Comparison of ENCODE assay signal across 1 cellular context in the genomic region with DNA sequence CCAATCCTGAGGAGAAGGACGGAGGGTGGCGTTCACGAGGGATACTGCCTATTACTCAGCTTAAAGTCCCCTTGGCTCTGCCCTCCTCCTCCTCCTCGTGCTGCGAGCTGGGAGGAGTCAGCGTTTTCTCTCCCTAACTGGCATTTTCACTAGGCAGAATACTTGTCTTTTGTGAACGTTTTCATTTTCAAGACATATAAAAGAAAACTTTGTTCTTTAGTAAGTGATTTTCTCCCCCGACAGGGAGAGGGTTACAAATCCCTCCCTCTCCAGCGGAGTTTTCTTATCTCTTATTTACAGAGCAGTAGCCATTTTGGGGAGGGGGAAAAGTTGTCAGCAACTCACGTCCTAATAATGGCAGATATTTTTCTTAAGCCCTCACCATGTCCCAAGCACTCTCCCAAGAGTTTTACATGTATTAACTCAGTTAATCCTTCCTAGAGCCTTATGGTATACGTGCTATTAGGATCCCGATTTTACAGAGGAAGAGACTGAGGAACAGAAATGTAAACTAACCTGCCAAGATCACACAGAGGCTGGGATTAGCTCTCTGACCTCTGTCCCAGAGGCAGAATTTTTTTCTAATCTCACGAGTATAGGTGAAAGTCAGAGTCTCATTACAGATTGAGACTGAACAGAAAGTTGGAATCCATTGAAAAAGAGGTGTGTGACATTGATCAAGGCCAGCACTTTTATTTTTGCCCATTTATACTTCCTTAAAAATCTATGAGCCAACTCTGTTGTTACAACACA.
TF ChIP-seq lines count a peak whose summit lies in the region.

No MANE protein-coding gene starts in this region.

TF ChIP-seq in GM12878, 131 proteins besides CTCF, POLR2A, EP300 and RAD21 (continued from another document and continues in another):
- TF ChIP-seq CEBPB (IDR thresholded peaks at IDR 0.05; ENCODE audit: borderline replicate concordance in 1 of 2, low read depth in 2 of 2, low read length in 2 of 2) (no peak), GATAD2B (conservative IDR thresholded peaks at IDR 0.05; ENCODE audit: low read depth) (0 out of 2 replicates have a peak, but pooled peaks have one; percentile 48), HDAC6 (IDR thresholded peaks at IDR 0.05; ENCODE audit: unreplicated experiment) (no peak), LARP7 (IDR thresholded peaks at IDR 0.05) (no peak), PML (IDR thresholded peaks at IDR 0.05; ENCODE audit: low read length) (no peak), SMAD5 (IDR thresholded peaks at IDR 0.05; ENCODE audit: low read depth) (no peak), SUZ12 (IDR thresholded peaks at IDR 0.05; ENCODE audit: unreplicated experiment) (no peak), TCF3 (IDR thresholded peaks at IDR 0.05; ENCODE audit: borderline replicate concordance, insufficient read depth, low read depth, low read length) (no peak), SMAD1 (IDR thresholded peaks at IDR 0.05; ENCODE audit: low read depth, partially characterized antibody) (no peak), JUNB (IDR thresholded peaks at IDR 0.05) (0 out of 2 replicates have a peak, but pooled peaks have one; percentile 10), MTA3 (IDR thresholded peaks at IDR 0.05; ENCODE audit: borderline replicate concordance, low read length) (no peak), MXI1 (IDR thresholded peaks at IDR 0.05; ENCODE audit: low read depth, low read length) (peak; percentile 77; the same call in 1 of the 2 replicates), NRF1 (conservative IDR thresholded peaks at IDR 0.05; ENCODE audit: low read depth, low read length) (no peak), BCL11A (IDR thresholded peaks at IDR 0.05; ENCODE audit: low read depth, low read length) (no peak), NR2C2 (IDR thresholded peaks at IDR 0.05; ENCODE audit: borderline replicate concordance, control insufficient read depth, insufficient read length, low read depth) (no peak), KLF5 (IDR thresholded peaks at IDR 0.05; ENCODE audit: partially characterized antibody) (peak; percentile 29), CBFB (IDR thresholded peaks at IDR 0.05; ENCODE audit: low read depth) (0 out of 2 replicates have a peak, but pooled peaks have one; percentile 24), TCF7 (IDR thresholded peaks at IDR 0.05; ENCODE audit: borderline replicate concordance) (no peak), EGR1 (IDR thresholded peaks at IDR 0.05; ENCODE audit: borderline replicate concordance in 1 of 2, low read depth in 2 of 2, low read length in 2 of 2) (no peak), ZNF384 (IDR thresholded peaks at IDR 0.05; ENCODE audit: borderline replicate concordance, low read depth, low read length) (no peak), IKZF2 (IDR thresholded peaks at IDR 0.05) (peak; percentile 36 to 42), SRF (IDR thresholded peaks at IDR 0.05; ENCODE audit: low read depth in 2 of 2, low read length in 2 of 2) (no peak), SREBF2 (IDR thresholded peaks at IDR 0.05; ENCODE audit: low read length) (no peak), ZNF24 (IDR thresholded peaks at IDR 0.05) (0 out of 2 replicates have a peak, but pooled peaks have one; percentile 8), KDM1A (IDR thresholded peaks at IDR 0.05; ENCODE audit: borderline replicate concordance) (no peak), CREB1 (IDR thresholded peaks at IDR 0.05; ENCODE audit: low read depth) (no peak), NFIC (IDR thresholded peaks at IDR 0.05; ENCODE audit: low read depth, low read length) (no peak; the same call in 1 of the 2 replicates), BMI1 (IDR thresholded peaks at IDR 0.05; ENCODE audit: borderline replicate concordance) (no peak), TCF12 (IDR thresholded peaks at IDR 0.05; ENCODE audit: low read depth, low read length) (no peak), STAT3 (IDR thresholded peaks at IDR 0.05; ENCODE audit: low read depth, low read length) (no peak), MTA2 (IDR thresholded peaks at IDR 0.05; ENCODE audit: low read depth) (no peak), STAT1 (conservative IDR thresholded peaks at IDR 0.05) (no peak), NR2F1 (conservative IDR thresholded peaks at IDR 0.05) (0 out of 2 replicates have a peak, but pooled peaks have one; percentile 23)
- TF ChIP-seq, protein P1, sequence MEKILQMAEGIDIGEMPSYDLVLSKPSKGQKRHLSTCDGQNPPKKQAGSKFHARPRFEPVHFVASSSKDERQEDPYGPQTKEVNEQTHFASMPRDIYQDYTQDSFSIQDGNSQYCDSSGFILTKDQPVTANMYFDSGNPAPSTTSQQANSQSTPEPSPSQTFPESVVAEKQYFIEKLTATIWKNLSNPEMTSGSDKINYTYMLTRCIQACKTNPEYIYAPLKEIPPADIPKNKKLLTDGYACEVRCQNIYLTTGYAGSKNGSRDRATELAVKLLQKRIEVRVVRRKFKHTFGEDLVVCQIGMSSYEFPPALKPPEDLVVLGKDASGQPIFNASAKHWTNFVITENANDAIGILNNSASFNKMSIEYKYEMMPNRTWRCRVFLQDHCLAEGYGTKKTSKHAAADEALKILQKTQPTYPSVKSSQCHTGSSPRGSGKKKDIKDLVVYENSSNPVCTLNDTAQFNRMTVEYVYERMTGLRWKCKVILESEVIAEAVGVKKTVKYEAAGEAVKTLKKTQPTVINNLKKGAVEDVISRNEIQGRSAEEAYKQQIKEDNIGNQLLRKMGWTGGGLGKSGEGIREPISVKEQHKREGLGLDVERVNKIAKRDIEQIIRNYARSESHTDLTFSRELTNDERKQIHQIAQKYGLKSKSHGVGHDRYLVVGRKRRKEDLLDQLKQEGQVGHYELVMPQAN (conservative IDR thresholded peaks at IDR 0.05) = peak; percentile 60; the same call in 1 of the 2 replicates
- TF ChIP-seq, protein P2, sequence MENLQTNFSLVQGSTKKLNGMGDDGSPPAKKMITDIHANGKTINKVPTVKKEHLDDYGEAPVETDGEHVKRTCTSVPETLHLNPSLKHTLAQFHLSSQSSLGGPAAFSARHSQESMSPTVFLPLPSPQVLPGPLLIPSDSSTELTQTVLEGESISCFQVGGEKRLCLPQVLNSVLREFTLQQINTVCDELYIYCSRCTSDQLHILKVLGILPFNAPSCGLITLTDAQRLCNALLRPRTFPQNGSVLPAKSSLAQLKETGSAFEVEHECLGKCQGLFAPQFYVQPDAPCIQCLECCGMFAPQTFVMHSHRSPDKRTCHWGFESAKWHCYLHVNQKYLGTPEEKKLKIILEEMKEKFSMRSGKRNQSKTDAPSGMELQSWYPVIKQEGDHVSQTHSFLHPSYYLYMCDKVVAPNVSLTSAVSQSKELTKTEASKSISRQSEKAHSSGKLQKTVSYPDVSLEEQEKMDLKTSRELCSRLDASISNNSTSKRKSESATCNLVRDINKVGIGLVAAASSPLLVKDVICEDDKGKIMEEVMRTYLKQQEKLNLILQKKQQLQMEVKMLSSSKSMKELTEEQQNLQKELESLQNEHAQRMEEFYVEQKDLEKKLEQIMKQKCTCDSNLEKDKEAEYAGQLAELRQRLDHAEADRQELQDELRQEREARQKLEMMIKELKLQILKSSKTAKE (IDR thresholded peaks at IDR 0.05; ENCODE audit: low read depth, poor library complexity, severe bottlenecking) = no peak
- TF ChIP-seq, protein P3, sequence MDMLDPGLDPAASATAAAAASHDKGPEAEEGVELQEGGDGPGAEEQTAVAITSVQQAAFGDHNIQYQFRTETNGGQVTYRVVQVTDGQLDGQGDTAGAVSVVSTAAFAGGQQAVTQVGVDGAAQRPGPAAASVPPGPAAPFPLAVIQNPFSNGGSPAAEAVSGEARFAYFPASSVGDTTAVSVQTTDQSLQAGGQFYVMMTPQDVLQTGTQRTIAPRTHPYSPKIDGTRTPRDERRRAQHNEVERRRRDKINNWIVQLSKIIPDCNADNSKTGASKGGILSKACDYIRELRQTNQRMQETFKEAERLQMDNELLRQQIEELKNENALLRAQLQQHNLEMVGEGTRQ (IDR thresholded peaks at IDR 0.05; ENCODE audit: borderline replicate concordance, low read depth, low read length) = no peak
- TF ChIP-seq, protein P4, sequence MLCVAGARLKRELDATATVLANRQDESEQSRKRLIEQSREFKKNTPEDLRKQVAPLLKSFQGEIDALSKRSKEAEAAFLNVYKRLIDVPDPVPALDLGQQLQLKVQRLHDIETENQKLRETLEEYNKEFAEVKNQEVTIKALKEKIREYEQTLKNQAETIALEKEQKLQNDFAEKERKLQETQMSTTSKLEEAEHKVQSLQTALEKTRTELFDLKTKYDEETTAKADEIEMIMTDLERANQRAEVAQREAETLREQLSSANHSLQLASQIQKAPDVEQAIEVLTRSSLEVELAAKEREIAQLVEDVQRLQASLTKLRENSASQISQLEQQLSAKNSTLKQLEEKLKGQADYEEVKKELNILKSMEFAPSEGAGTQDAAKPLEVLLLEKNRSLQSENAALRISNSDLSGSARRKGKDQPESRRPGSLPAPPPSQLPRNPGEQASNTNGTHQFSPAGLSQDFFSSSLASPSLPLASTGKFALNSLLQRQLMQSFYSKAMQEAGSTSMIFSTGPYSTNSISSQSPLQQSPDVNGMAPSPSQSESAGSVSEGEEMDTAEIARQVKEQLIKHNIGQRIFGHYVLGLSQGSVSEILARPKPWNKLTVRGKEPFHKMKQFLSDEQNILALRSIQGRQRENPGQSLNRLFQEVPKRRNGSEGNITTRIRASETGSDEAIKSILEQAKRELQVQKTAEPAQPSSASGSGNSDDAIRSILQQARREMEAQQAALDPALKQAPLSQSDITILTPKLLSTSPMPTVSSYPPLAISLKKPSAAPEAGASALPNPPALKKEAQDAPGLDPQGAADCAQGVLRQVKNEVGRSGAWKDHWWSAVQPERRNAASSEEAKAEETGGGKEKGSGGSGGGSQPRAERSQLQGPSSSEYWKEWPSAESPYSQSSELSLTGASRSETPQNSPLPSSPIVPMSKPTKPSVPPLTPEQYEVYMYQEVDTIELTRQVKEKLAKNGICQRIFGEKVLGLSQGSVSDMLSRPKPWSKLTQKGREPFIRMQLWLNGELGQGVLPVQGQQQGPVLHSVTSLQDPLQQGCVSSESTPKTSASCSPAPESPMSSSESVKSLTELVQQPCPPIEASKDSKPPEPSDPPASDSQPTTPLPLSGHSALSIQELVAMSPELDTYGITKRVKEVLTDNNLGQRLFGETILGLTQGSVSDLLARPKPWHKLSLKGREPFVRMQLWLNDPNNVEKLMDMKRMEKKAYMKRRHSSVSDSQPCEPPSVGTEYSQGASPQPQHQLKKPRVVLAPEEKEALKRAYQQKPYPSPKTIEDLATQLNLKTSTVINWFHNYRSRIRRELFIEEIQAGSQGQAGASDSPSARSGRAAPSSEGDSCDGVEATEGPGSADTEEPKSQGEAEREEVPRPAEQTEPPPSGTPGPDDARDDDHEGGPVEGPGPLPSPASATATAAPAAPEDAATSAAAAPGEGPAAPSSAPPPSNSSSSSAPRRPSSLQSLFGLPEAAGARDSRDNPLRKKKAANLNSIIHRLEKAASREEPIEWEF (IDR thresholded peaks at IDR 0.05; ENCODE audit: insufficient replicate concordance, low read depth, low read length) = no peak
- TF ChIP-seq, protein P5, sequence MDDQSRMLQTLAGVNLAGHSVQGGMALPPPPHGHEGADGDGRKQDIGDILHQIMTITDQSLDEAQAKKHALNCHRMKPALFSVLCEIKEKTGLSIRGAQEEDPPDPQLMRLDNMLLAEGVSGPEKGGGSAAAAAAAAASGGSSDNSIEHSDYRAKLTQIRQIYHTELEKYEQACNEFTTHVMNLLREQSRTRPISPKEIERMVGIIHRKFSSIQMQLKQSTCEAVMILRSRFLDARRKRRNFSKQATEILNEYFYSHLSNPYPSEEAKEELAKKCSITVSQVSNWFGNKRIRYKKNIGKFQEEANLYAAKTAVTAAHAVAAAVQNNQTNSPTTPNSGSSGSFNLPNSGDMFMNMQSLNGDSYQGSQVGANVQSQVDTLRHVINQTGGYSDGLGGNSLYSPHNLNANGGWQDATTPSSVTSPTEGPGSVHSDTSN (IDR thresholded peaks at IDR 0.05; ENCODE audit: insufficient replicate concordance, low read depth, low read length) = no peak
- TF ChIP-seq, protein P6, sequence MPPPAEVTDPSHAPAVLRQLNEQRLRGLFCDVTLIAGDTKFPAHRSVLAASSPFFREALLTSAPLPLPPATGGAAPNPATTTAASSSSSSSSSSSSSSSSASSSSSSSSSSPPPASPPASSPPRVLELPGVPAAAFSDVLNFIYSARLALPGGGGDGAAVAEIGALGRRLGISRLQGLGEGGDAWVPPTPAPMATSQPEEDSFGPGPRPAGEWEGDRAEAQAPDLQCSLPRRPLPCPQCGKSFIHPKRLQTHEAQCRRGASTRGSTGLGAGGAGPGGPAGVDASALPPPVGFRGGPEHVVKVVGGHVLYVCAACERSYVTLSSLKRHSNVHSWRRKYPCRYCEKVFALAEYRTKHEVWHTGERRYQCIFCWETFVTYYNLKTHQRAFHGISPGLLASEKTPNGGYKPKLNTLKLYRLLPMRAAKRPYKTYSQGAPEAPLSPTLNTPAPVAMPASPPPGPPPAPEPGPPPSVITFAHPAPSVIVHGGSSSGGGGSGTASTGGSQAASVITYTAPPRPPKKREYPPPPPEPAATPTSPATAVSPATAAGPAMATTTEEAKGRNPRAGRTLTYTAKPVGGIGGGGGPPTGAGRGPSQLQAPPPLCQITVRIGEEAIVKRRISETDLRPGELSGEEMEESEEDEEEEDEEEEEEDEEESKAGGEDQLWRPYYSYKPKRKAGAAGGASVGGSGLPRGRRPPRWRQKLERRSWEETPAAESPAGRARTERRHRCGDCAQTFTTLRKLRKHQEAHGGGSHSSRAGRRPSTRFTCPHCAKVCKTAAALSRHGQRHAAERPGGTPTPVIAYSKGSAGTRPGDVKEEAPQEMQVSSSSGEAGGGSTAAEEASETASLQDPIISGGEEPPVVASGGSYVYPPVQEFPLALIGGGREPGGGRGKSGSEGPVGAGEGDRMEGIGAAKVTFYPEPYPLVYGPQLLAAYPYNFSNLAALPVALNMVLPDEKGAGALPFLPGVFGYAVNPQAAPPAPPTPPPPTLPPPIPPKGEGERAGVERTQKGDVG (CRISPR knock-in tag; IDR thresholded peaks at IDR 0.05) = no peak
- TF ChIP-seq, protein P7, sequence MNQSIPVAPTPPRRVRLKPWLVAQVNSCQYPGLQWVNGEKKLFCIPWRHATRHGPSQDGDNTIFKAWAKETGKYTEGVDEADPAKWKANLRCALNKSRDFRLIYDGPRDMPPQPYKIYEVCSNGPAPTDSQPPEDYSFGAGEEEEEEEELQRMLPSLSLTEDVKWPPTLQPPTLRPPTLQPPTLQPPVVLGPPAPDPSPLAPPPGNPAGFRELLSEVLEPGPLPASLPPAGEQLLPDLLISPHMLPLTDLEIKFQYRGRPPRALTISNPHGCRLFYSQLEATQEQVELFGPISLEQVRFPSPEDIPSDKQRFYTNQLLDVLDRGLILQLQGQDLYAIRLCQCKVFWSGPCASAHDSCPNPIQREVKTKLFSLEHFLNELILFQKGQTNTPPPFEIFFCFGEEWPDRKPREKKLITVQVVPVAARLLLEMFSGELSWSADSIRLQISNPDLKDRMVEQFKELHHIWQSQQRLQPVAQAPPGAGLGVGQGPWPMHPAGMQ (IDR thresholded peaks at IDR 0.05; ENCODE audit: borderline replicate concordance) = no peak
